17 cellular contexts compared by ENCODE assay signal in the genomic region with DNA sequence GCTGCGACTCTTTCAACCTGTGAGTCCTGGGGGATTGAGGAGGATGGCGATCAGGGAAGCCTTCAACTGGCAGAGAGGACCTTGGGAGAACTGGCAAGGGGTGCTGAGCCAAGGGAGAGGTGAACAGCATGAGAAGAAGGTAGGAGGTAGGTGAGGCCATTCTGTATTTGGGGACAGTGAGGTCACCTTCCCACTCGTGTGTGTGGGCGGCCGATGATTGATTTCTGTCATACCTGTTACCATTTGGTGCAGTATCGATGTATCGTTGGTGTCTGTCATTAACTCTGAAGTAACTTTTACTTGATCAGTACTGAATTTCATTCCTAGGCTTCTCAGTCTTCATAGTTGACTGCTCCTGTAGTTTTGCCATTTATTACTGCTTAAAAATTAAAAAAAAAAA. TPM values are rescaled to one million over a fixed set of nuclear protein-coding genes. Genes with fewer than 3 reads are reported as not detected.
DNase-seq lines count a peak whose midpoint lies in the region; ATAC-seq and TF ChIP-seq lines count a peak whose summit lies in the region.
"Had no signal": no experiment of that assay in that cellular context is flagged by ENCODE, and none has a peak within 500 bp of the region (broad histone marks: within the 10 kb centered on the region; RNA-seq: fewer than 3 reads in every experiment).

No MANE protein-coding gene starts in this region.

- no peaks in the 10 kb centered on the region for H4K20me1 ChIP-seq in GM23338 (replicated peaks; ENCODE audit: insufficient read depth)

- peaks cover 33% of the 10 kb centered on the region for H3K27me3 Mint-ChIP-seq in GM23338 (ENCODE audit: insufficient read depth, low read depth, poor library complexity)

- H3K27ac ChIP-seq in C4-2B (peak overlapping the region; percentile 99), GM23338 (ENCODE audit: low read depth) (no peak overlapping the region)
- H3K27ac ChIP-seq: right atrium auricular region had no signal

- no peaks in the 10 kb centered on the region for H3K36me3 ChIP-seq in GM23338 (ENCODE audit: insufficient read depth)
- H3K36me3 ChIP-seq: right atrium auricular region had no signal

- H3K36me3 Mint-ChIP-seq in GM23338 (ENCODE audit: low read depth): no peaks in the 10 kb centered on the region; the same call in 2 of the 3 replicates

- peaks cover 40% of the 10 kb centered on the region for H3K27me3 ChIP-seq in GM23338 (ENCODE audit: insufficient read depth)
- H3K27me3 ChIP-seq: right atrium auricular region had no signal

- no peak overlapping the region; the same call in 2 of the 3 replicates for H3K4me3 Mint-ChIP-seq in GM23338

- H3K4me2 ChIP-seq in GM23338: peak overlapping the region; percentile 59

- ATAC-seq in GM23338: no peak
- ATAC-seq in GM18907 (IDR thresholded peaks at IDR 0.05; ENCODE audit: unreplicated experiment): no peak
- no peak for ATAC-seq in GM18858 (IDR thresholded peaks at IDR 0.05; ENCODE audit: unreplicated experiment)
- ATAC-seq in GM18867 (IDR thresholded peaks at IDR 0.05; ENCODE audit: unreplicated experiment): no peak
- ATAC-seq: PC-3, SK-N-SH treated with all-trans-retinoic acid at 6 μM for 48 hours had no signal

- peaks cover 45% of the 10 kb centered on the region for H3K4me1 Mint-ChIP-seq in GM23338

- no peak for DNase-seq in GM23338 (ENCODE audit: low spot score)
- DNase-seq in activated T-helper 9 cell treated with anti-CD3 and anti-CD28 coated beads, Interleukin-2, amount 50 U/mL, for 16 hours (ENCODE audit: low read depth): peak; percentile 34
- DNase-seq in stimulated activated CD4-positive, alpha-beta T cell treated with anti-CD3 and anti-CD28 coated beads, Interleukin-12 subunit alpha, Interleukin-12 subunit beta, amount 100 ng/mL, for 4 hours: peak; percentile 39
- no peak for DNase-seq in RKO (ENCODE audit: low spot score)
- DNase-seq: central memory CD4-positive, alpha-beta T cell; DMS53; Kasumi-1; NCI-H1436 treated with DMSO at 0.1 percent for 48 hours; NCI-H446 treated with DMSO at 0.1 percent for 48 hours; PC-3 had no signal

- TF ChIP-seq CTCF in C4-2B (conservative IDR thresholded peaks at IDR 0.05): no peak
- no peak for TF ChIP-seq CTCF in GM23338 (conservative IDR thresholded peaks at IDR 0.05; ENCODE audit: low read depth in 2 of 2)

- peaks cover 46% of the 10 kb centered on the region for H3K4me1 ChIP-seq in GM23338 (ENCODE audit: insufficient read depth)

- no peaks in the 10 kb centered on the region for H3K9me2 ChIP-seq in GM23338 (ENCODE audit: insufficient read depth)

- H3K79me2 ChIP-seq in GM23338 (replicated peaks; ENCODE audit: insufficient read depth): no peaks in the 10 kb centered on the region

- H2AFZ ChIP-seq in GM23338: no peak overlapping the region

- no peaks in the 10 kb centered on the region for H3K9me3 Mint-ChIP-seq in GM23338

- no peak overlapping the region for H3K4me3 ChIP-seq in GM23338
- H3K4me3 ChIP-seq: lung, right atrium auricular region had no signal

- H3K27ac Mint-ChIP-seq in GM23338: no peak overlapping the region

- H3F3A ChIP-seq in GM23338 (replicated peaks; ENCODE audit: low read depth): peaks cover 13% of the 10 kb centered on the region; the same call in 1 of the 2 replicates

TF ChIP-seq in GM23338, 12 proteins besides CTCF, POLR2A, EP300 and RAD21 (continues in another document):
- TF ChIP-seq ZNF331 (CRISPR knock-in tag; IDR thresholded peaks at IDR 0.05; ENCODE audit: low read depth) (no peak), EZH2 (IDR thresholded peaks at IDR 0.05; ENCODE audit: low read depth, unreplicated experiment) (no peak), NANOG (IDR thresholded peaks at IDR 0.05; ENCODE audit: borderline replicate concordance) (no peak), CREB1 (CRISPR knock-in tag; IDR thresholded peaks at IDR 0.05; ENCODE audit: low read depth) (no peak), POLR2AphosphoS5 (IDR thresholded peaks at IDR 0.05; ENCODE audit: low read depth) (no peak)
- TF ChIP-seq, protein P1, sequence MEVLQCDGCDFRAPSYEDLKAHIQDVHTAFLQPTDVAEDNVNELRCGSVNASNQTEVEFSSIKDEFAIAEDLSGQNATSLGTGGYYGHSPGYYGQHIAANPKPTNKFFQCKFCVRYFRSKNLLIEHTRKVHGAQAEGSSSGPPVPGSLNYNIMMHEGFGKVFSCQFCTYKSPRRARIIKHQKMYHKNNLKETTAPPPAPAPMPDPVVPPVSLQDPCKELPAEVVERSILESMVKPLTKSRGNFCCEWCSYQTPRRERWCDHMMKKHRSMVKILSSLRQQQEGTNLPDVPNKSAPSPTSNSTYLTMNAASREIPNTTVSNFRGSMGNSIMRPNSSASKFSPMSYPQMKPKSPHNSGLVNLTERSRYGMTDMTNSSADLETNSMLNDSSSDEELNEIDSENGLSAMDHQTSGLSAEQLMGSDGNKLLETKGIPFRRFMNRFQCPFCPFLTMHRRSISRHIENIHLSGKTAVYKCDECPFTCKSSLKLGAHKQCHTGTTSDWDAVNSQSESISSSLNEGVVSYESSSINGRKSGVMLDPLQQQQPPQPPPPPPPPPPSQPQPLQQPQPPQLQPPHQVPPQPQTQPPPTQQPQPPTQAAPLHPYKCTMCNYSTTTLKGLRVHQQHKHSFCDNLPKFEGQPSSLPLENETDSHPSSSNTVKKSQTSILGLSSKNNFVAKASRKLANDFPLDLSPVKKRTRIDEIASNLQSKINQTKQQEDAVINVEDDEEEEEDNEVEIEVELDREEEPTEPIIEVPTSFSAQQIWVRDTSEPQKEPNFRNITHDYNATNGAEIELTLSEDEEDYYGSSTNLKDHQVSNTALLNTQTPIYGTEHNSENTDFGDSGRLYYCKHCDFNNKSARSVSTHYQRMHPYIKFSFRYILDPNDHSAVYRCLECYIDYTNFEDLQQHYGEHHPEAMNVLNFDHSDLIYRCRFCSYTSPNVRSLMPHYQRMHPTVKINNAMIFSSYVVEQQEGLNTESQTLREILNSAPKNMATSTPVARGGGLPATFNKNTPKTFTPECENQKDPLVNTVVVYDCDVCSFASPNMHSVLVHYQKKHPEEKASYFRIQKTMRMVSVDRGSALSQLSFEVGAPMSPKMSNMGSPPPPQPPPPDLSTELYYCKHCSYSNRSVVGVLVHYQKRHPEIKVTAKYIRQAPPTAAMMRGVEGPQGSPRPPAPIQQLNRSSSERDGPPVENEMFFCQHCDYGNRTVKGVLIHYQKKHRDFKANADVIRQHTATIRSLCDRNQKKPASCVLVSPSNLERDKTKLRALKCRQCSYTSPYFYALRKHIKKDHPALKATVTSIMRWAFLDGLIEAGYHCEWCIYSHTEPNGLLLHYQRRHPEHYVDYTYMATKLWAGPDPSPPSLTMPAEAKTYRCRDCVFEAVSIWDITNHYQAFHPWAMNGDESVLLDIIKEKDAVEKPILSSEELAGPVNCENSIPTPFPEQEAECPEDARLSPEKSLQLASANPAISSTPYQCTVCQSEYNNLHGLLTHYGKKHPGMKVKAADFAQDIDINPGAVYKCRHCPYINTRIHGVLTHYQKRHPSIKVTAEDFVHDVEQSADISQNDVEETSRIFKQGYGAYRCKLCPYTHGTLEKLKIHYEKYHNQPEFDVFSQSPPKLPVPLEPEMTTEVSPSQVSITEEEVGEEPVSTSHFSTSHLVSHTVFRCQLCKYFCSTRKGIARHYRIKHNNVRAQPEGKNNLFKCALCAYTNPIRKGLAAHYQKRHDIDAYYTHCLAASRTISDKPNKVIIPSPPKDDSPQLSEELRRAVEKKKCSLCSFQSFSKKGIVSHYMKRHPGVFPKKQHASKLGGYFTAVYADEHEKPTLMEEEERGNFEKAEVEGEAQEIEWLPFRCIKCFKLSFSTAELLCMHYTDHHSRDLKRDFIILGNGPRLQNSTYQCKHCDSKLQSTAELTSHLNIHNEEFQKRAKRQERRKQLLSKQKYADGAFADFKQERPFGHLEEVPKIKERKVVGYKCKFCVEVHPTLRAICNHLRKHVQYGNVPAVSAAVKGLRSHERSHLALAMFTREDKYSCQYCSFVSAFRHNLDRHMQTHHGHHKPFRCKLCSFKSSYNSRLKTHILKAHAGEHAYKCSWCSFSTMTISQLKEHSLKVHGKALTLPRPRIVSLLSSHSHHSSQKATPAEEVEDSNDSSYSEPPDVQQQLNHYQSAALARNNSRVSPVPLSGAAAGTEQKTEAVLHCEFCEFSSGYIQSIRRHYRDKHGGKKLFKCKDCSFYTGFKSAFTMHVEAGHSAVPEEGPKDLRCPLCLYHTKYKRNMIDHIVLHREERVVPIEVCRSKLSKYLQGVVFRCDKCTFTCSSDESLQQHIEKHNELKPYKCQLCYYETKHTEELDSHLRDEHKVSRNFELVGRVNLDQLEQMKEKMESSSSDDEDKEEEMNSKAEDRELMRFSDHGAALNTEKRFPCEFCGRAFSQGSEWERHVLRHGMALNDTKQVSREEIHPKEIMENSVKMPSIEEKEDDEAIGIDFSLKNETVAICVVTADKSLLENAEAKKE (CRISPR knock-in tag; IDR thresholded peaks at IDR 0.05): no peak
- TF ChIP-seq, protein P2, sequence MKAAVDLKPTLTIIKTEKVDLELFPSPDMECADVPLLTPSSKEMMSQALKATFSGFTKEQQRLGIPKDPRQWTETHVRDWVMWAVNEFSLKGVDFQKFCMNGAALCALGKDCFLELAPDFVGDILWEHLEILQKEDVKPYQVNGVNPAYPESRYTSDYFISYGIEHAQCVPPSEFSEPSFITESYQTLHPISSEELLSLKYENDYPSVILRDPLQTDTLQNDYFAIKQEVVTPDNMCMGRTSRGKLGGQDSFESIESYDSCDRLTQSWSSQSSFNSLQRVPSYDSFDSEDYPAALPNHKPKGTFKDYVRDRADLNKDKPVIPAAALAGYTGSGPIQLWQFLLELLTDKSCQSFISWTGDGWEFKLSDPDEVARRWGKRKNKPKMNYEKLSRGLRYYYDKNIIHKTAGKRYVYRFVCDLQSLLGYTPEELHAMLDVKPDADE (IDR thresholded peaks at IDR 0.05): no peak

RNA-seq across cellular contexts. Expression of a gene that starts 3.8 kb away (rescaled TPM):
- total RNA-seq in GM23338 (2014; rRNA removed; shearing (Covaris generic)): 5.1 and 9.2 TPM in 2 replicates
- polyA plus RNA-seq in GM23338 (2016; fragmentation: Nextera tagmentation; extraction: Ambion mirVana): 1.7 and 2.4 TPM in 2 replicates

RNA-seq across cellular contexts. Expression of a gene that starts 4.2 kb away (rescaled TPM):
- total RNA-seq in GM23338 (2014; rRNA removed; shearing (Covaris generic)): 0.35 TPM in 1 of 2 replicates, not detected in the other
- 0.16 TPM in 1 of 2 replicates, not detected in the other for polyA plus RNA-seq in GM23338 (2016; fragmentation: Nextera tagmentation; extraction: Ambion mirVana)

RNA-seq across cellular contexts. Expression of a gene that starts 47.2 kb away (rescaled TPM):
- 49.1 and 54.2 TPM in 2 replicates for total RNA-seq in GM23338 (2014; rRNA removed; shearing (Covaris generic))
- 71.5 and 83.8 TPM in 2 replicates for polyA plus RNA-seq in GM23338 (2016; fragmentation: Nextera tagmentation; extraction: Ambion mirVana)

Comparison
In these comparisons a context has a peak if more than half of its experiments do, and no peak if none do; other contexts are left out.
1. DNase-seq: peak in activated T-helper 9 cell treated with anti-CD3 and anti-CD28 coated beads, Interleukin-2, amount 50 U/mL, for 16 hours (single experiment) and stimulated activated CD4-positive, alpha-beta T cell treated with anti-CD3 and anti-CD28 coated beads, Interleukin-12 subunit alpha, Interleukin-12 subunit beta, amount 100 ng/mL, for 4 hours (single experiment); none in GM23338 (single experiment) and RKO (single experiment).